In the genomic region with DNA sequence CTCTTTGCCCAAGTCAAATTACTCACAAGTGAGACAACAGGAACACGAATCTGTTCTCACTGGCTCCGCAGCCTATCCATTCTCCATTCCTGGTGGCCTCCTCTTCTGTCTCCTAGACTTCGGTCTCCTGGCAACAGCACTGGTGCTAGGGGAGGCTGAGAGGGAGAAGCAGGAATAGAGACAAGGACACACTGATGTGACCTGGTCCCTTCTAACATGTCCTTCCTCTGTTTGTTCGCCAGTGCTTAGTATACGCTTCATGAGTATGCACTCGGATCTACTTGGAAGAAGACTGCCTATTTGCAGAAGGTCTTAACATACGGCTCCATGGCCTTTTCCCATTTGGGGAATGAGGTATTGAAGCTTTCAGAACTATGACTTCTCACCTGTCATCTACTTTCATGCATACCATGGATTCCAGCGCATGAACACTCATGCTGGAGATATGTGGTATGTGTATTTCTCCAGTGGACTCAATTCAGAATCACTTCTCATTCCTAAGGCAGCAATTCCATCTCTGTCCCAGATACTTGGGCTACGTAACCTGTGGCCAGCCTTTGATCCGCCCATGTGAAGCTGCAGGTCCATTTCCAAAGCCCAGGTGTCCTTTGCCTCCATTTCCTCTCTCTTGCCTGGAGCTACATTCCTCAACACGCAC, we compare ENCODE assay signal across 22 cellular contexts. TPM values are rescaled to one million over a fixed set of nuclear protein-coding genes. Genes with fewer than 3 reads are reported as not detected.
DNase-seq lines count a peak whose midpoint lies in the region; ATAC-seq, FAIRE-seq and TF ChIP-seq lines count a peak whose summit lies in the region.
"Had no signal": no experiment of that assay in that cellular context is flagged by ENCODE, and none has a peak within 500 bp of the region (broad histone marks: within the 10 kb centered on the region; RNA-seq: fewer than 3 reads in every experiment).

No MANE protein-coding gene starts in this region.

- H3K4me3 ChIP-seq in SK-N-SH (ENCODE audit: low read depth in 2 of 2, low read length in 1 of 2): no peak overlapping the region
- no peak overlapping the region for H3K4me3 ChIP-seq in upper lobe of right lung
- no peak overlapping the region for H3K4me3 ChIP-seq in neural progenitor cell
- H3K4me3 ChIP-seq: SK-N-MC, tibial nerve had no signal

- H3F3A ChIP-seq in SK-N-SH (replicated peaks; ENCODE audit: insufficient read depth) (no peaks in the 10 kb centered on the region), neural progenitor cell (ENCODE audit: low read depth) (no peaks in the 10 kb centered on the region)

- no peaks in the 10 kb centered on the region for H3K9me2 ChIP-seq in SK-N-SH

- no peak overlapping the region for H2AFZ ChIP-seq in SK-N-SH (ENCODE audit: low read depth)
- H2AFZ ChIP-seq in neural progenitor cell (replicated peaks): no peak overlapping the region

- no peak overlapping the region for H3K4me2 ChIP-seq in SK-N-SH
- no peak overlapping the region for H3K4me2 ChIP-seq in neural progenitor cell

- TF ChIP-seq CTCF in SK-N-SH (IDR thresholded peaks at IDR 0.05) (no peak), upper lobe of right lung (IDR thresholded peaks at IDR 0.05) (no peak), neural progenitor cell (IDR thresholded peaks at IDR 0.05) (no peak)

- H3K27ac Mint-ChIP-seq in neural progenitor cell: no peak overlapping the region
- H3K27ac Mint-ChIP-seq: activated T-cell treated with anti-CD3 and anti-CD28 coated beads, Interleukin-2, amount 50 U/mL, for 72 hours; CD4-positive, CD25-positive, alpha-beta regulatory T cell; HFFc6; stimulated activated effector memory CD8-positive, alpha-beta T cell treated with anti-CD3 and anti-CD28 coated beads, Interleukin-12 subunit alpha, Interleukin-12 subunit beta, amount 100 ng/mL, for 72 hours had no signal

- H3K9me3 Mint-ChIP-seq in neural progenitor cell: no peaks in the 10 kb centered on the region
- H3K9me3 Mint-ChIP-seq: activated T-cell treated with anti-CD3 and anti-CD28 coated beads, Interleukin-2, amount 50 U/mL, for 72 hours; CD4-positive, CD25-positive, alpha-beta regulatory T cell; HFFc6; stimulated activated effector memory CD8-positive, alpha-beta T cell treated with anti-CD3 and anti-CD28 coated beads, Interleukin-12 subunit alpha, Interleukin-12 subunit beta, amount 100 ng/mL, for 72 hours had no signal

- ATAC-seq in SK-N-SH treated with all-trans-retinoic acid at 6 μM for 48 hours (peak; percentile 38; the same call in 2 of the 3 replicates), upper lobe of right lung (peak; percentile 84)
- ATAC-seq: activated T-cell treated with anti-CD3 and anti-CD28 coated beads, Interleukin-2, amount 50 U/mL, for 72 hours; stimulated activated effector memory CD8-positive, alpha-beta T cell treated with anti-CD3 and anti-CD28 coated beads, Interleukin-12 subunit alpha, Interleukin-12 subunit beta, amount 100 ng/mL, for 72 hours had no signal

- no peak for TF ChIP-seq EP300 in SK-N-SH (IDR thresholded peaks at IDR 0.05; ENCODE audit: borderline replicate concordance in 1 of 2, low read depth in 1 of 2, low read length in 1 of 2)

- no peak for FAIRE-seq in RCC 7860 (lab: Jason Lieb, UNC)
- FAIRE-seq: A204.1, frontal cortex, GM12892, TTC549 had no signal

- 85% methylated on average over 11 of the region's 11 CpGs for WGBS in SK-N-SH (ENCODE audit: low lambda C conversion rate)

- intact Hi-C loops in upper lobe of right lung (cut with DNase I): no loop called here

- no peak for TF ChIP-seq RAD21 in SK-N-SH (IDR thresholded peaks at IDR 0.05; ENCODE audit: low read length)

- H4K20me1 ChIP-seq in SK-N-SH (ENCODE audit: insufficient read depth) (no peaks in the 10 kb centered on the region), neural progenitor cell (ENCODE audit: low read depth) (no peaks in the 10 kb centered on the region)

- H3K9ac ChIP-seq in SK-N-SH (no peak overlapping the region), neural progenitor cell (no peak overlapping the region)

- H3K9me3 ChIP-seq in SK-N-SH: no peaks in the 10 kb centered on the region
- no peaks in the 10 kb centered on the region for H3K9me3 ChIP-seq in upper lobe of right lung
- no peaks in the 10 kb centered on the region for H3K9me3 ChIP-seq in neural progenitor cell (ENCODE audit: low read depth)
- H3K9me3 ChIP-seq: neutrophil, tibial nerve had no signal

- CTCF ChIA-PET in SK-N-SH (lab: Yijun Ruan, JAX): interaction anchor here (0.6 to 1.9 kb wide), 12 partner anchors 9 to 695 kb away, joined by 3 to 21 read pairs (median 4); partner anchors contain the start of gene RASSF8

- no peak for DNase-seq in SK-N-SH
- peak; percentile 54 for DNase-seq in RCC 7860 (ENCODE audit: low spot score)
- peak; percentile 73 for DNase-seq in glomerular visceral epithelial cell (ENCODE audit: extremely low spot score)
- no peak for DNase-seq in upper lobe of right lung
- no peak for DNase-seq in neural progenitor cell (ENCODE audit: low spot score)
- DNase-seq in activated CD4-positive, CD25-positive, alpha-beta regulatory T cell treated with anti-CD3 and anti-CD28 coated beads, Interleukin-2, amount 50 U/mL, for 72 hours: no peak
- no peak for DNase-seq in substantia nigra (lab: John Stamatoyannopoulos, UW)
- DNase-seq: activated CD4-positive, alpha-beta T cell treated with anti-CD3 and anti-CD28 coated beads, Interleukin-2, amount 50 U/mL, for 4 hours; activated T-cell treated with anti-CD3 and anti-CD28 coated beads, Interleukin-2, amount 50 U/mL, for 72 hours; CD4-positive, CD25-positive, alpha-beta regulatory T cell; HFFc6; KG1; NCI-H1436 had no signal

- H3K27me3 Mint-ChIP-seq in neural progenitor cell (ENCODE audit: insufficient read depth, low read depth): peaks cover 3% of the 10 kb centered on the region

- no peaks in the 10 kb centered on the region; a peak in 3 of 4 replicates for H3K4me1 ChIP-seq in SK-N-SH (ENCODE audit: control insufficient read depth in 1 of 2, insufficient read depth in 2 of 2, low read depth in 1 of 2, low read length in 1 of 2)
- no peaks in the 10 kb centered on the region for H3K4me1 ChIP-seq in upper lobe of right lung
- H3K4me1 ChIP-seq in neural progenitor cell: no peaks in the 10 kb centered on the region

- H3K79me2 ChIP-seq in SK-N-SH (ENCODE audit: insufficient read depth): no peaks in the 10 kb centered on the region
- no peaks in the 10 kb centered on the region for H3K79me2 ChIP-seq in neural progenitor cell (ENCODE audit: low read depth)

- H3K27ac ChIP-seq in SK-N-SH (ENCODE audit: low read depth in 2 of 2, low read length in 1 of 2) (no peak overlapping the region), upper lobe of right lung (no peak overlapping the region), neural progenitor cell (no peak overlapping the region), substantia nigra (ENCODE audit: low read depth, low read length, poor library complexity, severe bottlenecking) (no peak overlapping the region)
- H3K27ac ChIP-seq: neutrophil, SK-N-MC, tibial nerve had no signal

- POLR2A ChIA-PET in SK-N-SH (lab: Yijun Ruan, JAX): no interaction called here

- no peaks in the 10 kb centered on the region for H3K36me3 ChIP-seq in SK-N-SH (replicated peaks in 1 of 2; ENCODE audit: control insufficient read depth in 1 of 2, insufficient read depth in 2 of 2, low read length in 1 of 2)
- H3K36me3 ChIP-seq in upper lobe of right lung: no peaks in the 10 kb centered on the region
- H3K36me3 ChIP-seq in neural progenitor cell: no peaks in the 10 kb centered on the region
- H3K36me3 ChIP-seq: neutrophil, tibial nerve had no signal

- no peak overlapping the region for H3K4me3 Mint-ChIP-seq in neural progenitor cell
- H3K4me3 Mint-ChIP-seq: activated T-cell treated with anti-CD3 and anti-CD28 coated beads, Interleukin-2, amount 50 U/mL, for 72 hours; CD4-positive, CD25-positive, alpha-beta regulatory T cell; HFFc6; stimulated activated effector memory CD8-positive, alpha-beta T cell treated with anti-CD3 and anti-CD28 coated beads, Interleukin-12 subunit alpha, Interleukin-12 subunit beta, amount 100 ng/mL, for 72 hours had no signal

- H3K27me3 ChIP-seq in SK-N-SH (ENCODE audit: insufficient read depth) (no peaks in the 10 kb centered on the region), upper lobe of right lung (no peaks in the 10 kb centered on the region), neural progenitor cell (no peaks in the 10 kb centered on the region)
- H3K27me3 ChIP-seq: neutrophil, tibial nerve had no signal

- H3K4me1 Mint-ChIP-seq in neural progenitor cell: peaks cover 3% of the 10 kb centered on the region
- H3K4me1 Mint-ChIP-seq: CD4-positive, CD25-positive, alpha-beta regulatory T cell; stimulated activated effector memory CD8-positive, alpha-beta T cell treated with anti-CD3 and anti-CD28 coated beads, Interleukin-12 subunit alpha, Interleukin-12 subunit beta, amount 100 ng/mL, for 72 hours had no signal

- H3K36me3 Mint-ChIP-seq in neural progenitor cell: no peaks in the 10 kb centered on the region
- H3K36me3 Mint-ChIP-seq: CD4-positive, CD25-positive, alpha-beta regulatory T cell; stimulated activated effector memory CD8-positive, alpha-beta T cell treated with anti-CD3 and anti-CD28 coated beads, Interleukin-12 subunit alpha, Interleukin-12 subunit beta, amount 100 ng/mL, for 72 hours had no signal

RNA-seq across cellular contexts. Expression of gene BHLHE41, which starts 33.9 kb away (rescaled TPM):
- polyA plus RNA-seq in SK-N-SH (2012; rRNA removed): 12.8 and 16.1 TPM in 2 replicates
- 11.9 and 14.0 TPM in 2 replicates for polyA plus RNA-seq in SK-N-SH (2012; cell fraction: cytosol; rRNA removed)
- 58.3 and 79.5 TPM in 2 replicates for polyA plus RNA-seq in SK-N-SH (2012; cell fraction: nucleus; rRNA removed)
- total RNA-seq in upper lobe of right lung (104 TPM), neural progenitor cell (ENCODE audit: low replicate concordance) (0.12 TPM in 1 of 2 replicates, not detected in the other)
- total RNA-seq: activated T-cell treated with anti-CD3 and anti-CD28 coated beads, Interleukin-2, amount 50 U/mL, for 72 hours; CD4-positive, CD25-positive, alpha-beta regulatory T cell had no signal
- polyA plus RNA-seq: CD4-positive, CD25-positive, alpha-beta regulatory T cell had no signal

Comparison
In these comparisons a context has a peak if more than half of its experiments do, and no peak if none do; other contexts are left out.
1. DNase-seq: peak in RCC 7860 (single experiment) and glomerular visceral epithelial cell (single experiment); none in SK-N-SH (single experiment), upper lobe of right lung (single experiment), neural progenitor cell (single experiment), activated CD4-positive, CD25-positive, alpha-beta regulatory T cell treated with anti-CD3 and anti-CD28 coated beads, Interleukin-2, amount 50 U/mL, for 72 hours (single experiment) and substantia nigra (0 of 49).
2. RNA of gene BHLHE41, which starts 33.9 kb away (total RNA-seq): 104 TPM in upper lobe of right lung (single experiment); 0.12 TPM in neural progenitor cell; every median in the first group is over 10 times any median in the second.